14 cellular contexts compared by ENCODE assay signal in genomic region chr13:80524447-80525215, GRCh38.
"Had no signal": no experiment of that assay in that cellular context is flagged by ENCODE, and none has a peak within 500 bp of the region (broad histone marks: within the 10 kb centered on the region; RNA-seq: fewer than 3 reads in every experiment).

No MANE protein-coding gene starts in this region.

- DNase-seq: activated CD4-positive, alpha-beta T cell treated with anti-CD3 and anti-CD28 coated beads for 4 hours; activated CD8-positive, alpha-beta memory T cell treated with anti-CD3 and anti-CD28 coated beads, Interleukin-2, amount 50 U/mL, for 48 hours; activated CD8-positive, alpha-beta T cell treated with anti-CD3 and anti-CD28 coated beads, Interleukin-2, amount 10 ng/mL, durations not matched to agents 7 days and 5 days; activated naive CD4-positive, alpha-beta T cell; activated naive CD8-positive, alpha-beta T cell treated with anti-CD3 and anti-CD28 coated beads, Interleukin-2, amount 50 U/mL, for 24 hours; cerebellar nuclear complex; esophagus squamous epithelium; left cardiac atrium; mammary epithelial cell; naive thymus-derived CD4-positive, alpha-beta T cell; right cardiac atrium; T1000 had no signal

- H3K36me3 ChIP-seq: esophagus squamous epithelium, tibial nerve had no signal

- H3K4me3 ChIP-seq: esophagus squamous epithelium, smooth muscle cell, tibial nerve had no signal

- H3K27me3 Mint-ChIP-seq: activated naive CD8-positive, alpha-beta T cell treated with anti-CD3 and anti-CD28 coated beads, Interleukin-2, amount 50 U/mL, for 24 hours; naive thymus-derived CD4-positive, alpha-beta T cell had no signal

- H3K4me1 Mint-ChIP-seq: activated naive CD8-positive, alpha-beta T cell treated with anti-CD3 and anti-CD28 coated beads, Interleukin-2, amount 50 U/mL, for 24 hours; naive thymus-derived CD4-positive, alpha-beta T cell had no signal

- H3K27ac Mint-ChIP-seq: activated CD8-positive, alpha-beta T cell treated with anti-CD3 and anti-CD28 coated beads, Interleukin-2, amount 10 ng/mL, durations not matched to agents 7 days and 5 days; activated naive CD8-positive, alpha-beta T cell treated with anti-CD3 and anti-CD28 coated beads, Interleukin-2, amount 50 U/mL, for 24 hours; naive thymus-derived CD4-positive, alpha-beta T cell had no signal

- H3K27me3 ChIP-seq: esophagus squamous epithelium, tibial nerve had no signal

- H3K4me3 Mint-ChIP-seq: activated CD8-positive, alpha-beta T cell treated with anti-CD3 and anti-CD28 coated beads, Interleukin-2, amount 10 ng/mL, durations not matched to agents 7 days and 5 days; activated naive CD8-positive, alpha-beta T cell treated with anti-CD3 and anti-CD28 coated beads, Interleukin-2, amount 50 U/mL, for 24 hours; naive thymus-derived CD4-positive, alpha-beta T cell had no signal

- ATAC-seq: activated CD8-positive, alpha-beta T cell treated with anti-CD3 and anti-CD28 coated beads, Interleukin-2, amount 10 ng/mL, durations not matched to agents 7 days and 5 days; activated naive CD8-positive, alpha-beta T cell treated with anti-CD3 and anti-CD28 coated beads, Interleukin-2, amount 50 U/mL, for 24 hours; naive thymus-derived CD4-positive, alpha-beta T cell; right cardiac atrium had no signal

- H3K36me3 Mint-ChIP-seq: naive thymus-derived CD4-positive, alpha-beta T cell had no signal
